In the genomic region with DNA sequence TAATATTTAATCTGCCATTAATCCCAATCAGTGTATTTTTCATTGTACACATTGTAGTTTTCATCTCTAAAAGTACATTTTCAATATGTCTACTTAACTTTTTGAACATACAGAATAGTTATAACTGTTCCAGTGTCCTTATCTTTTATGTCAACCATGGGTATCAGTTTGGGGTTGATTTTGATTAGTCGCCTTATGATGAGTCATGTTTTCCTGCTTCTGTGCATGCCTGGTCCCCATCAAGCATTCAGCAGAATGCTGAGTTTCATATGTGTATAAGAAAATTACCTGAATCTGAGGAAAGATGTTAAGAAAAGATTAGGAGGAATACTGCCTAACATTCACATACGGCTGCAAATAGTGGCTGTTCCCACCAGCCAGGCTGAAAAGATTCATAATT, we compare ENCODE assay signal across 23 cellular contexts. TPM values are rescaled to one million over a fixed set of nuclear protein-coding genes. Genes with fewer than 3 reads are reported as not detected.
A peak's percentile ranks its signal among the peaks of the same experiment; 100 is the strongest.
DNase-seq lines count a peak whose midpoint lies in the region; ATAC-seq, FAIRE-seq and TF ChIP-seq lines count a peak whose summit lies in the region.
"Had no signal": no experiment of that assay in that cellular context is flagged by ENCODE, and none has a peak within 500 bp of the region (broad histone marks: within the 10 kb centered on the region; RNA-seq: fewer than 3 reads in every experiment).

No MANE protein-coding gene starts in this region.

- TF ChIP-seq POLR2A in IMR-90 (IDR thresholded peaks at IDR 0.05; ENCODE audit: low read depth, low read length) (no peak), K562 (conservative IDR thresholded peaks at IDR 0.05) (no peak)

- peak; percentile 21 for ATAC-seq in IMR-90 (ENCODE audit: low read depth)
- no peak for ATAC-seq in K562
- ATAC-seq: GM12878; left ventricle myocardium superior; naive thymus-derived CD8-positive, alpha-beta T cell; Right ventricle myocardium inferior; WTC11 had no signal

- DNase-seq in activated T-cell treated with anti-CD3 and anti-CD28 coated beads, Interleukin-2, amount 50 U/mL, for 24 hours = no peak
- DNase-seq in activated T-cell treated with anti-CD3 and anti-CD28 coated beads for 4 hours (no peak), IMR-90 (peak; percentile 49), K562 (ENCODE audit: extremely low read depth in 1 of 4, low spot score in 3 of 4) (no peak), kidney tubule cell (ENCODE audit: low spot score) (peak; percentile 20), kidney (no peak), GDM1 (lab: John Stamatoyannopoulos, UW) (no peak), hepatocyte (ENCODE audit: low spot score) (no peak)
- DNase-seq: activated CD4-positive, alpha-beta T cell treated with anti-CD3 and anti-CD28 coated beads, Interleukin-2, amount 50 U/mL, for 1 hour; activated gamma-delta T cell; left ventricle myocardium superior; midbrain; naive thymus-derived CD8-positive, alpha-beta T cell; NCI-H2081 treated with DMSO at 0.1 percent for 48 hours; NCI-H774; occipital lobe had no signal

- BruUV-seq in IMR-90 (replicated peaks; lab: Mats Ljungman, UMichigan) = no TSS peak
- BruUV-seq in K562 (replicated peaks; lab: Mats Ljungman, UMichigan) = no TSS peak

- TF ChIP-seq RAD21 in IMR-90 (IDR thresholded peaks at IDR 0.05; ENCODE audit: low read length) = no peak
- TF ChIP-seq RAD21 in K562 (CRISPR knock-in tag; conservative IDR thresholded peaks at IDR 0.05 in 1 of 2, IDR thresholded peaks at IDR 0.05 in 1 of 2) = no peak

- H2AFZ ChIP-seq in IMR-90 (replicated peaks; ENCODE audit: low read length, poor library complexity) = no peak overlapping the region
- H2AFZ ChIP-seq in K562 (ENCODE audit: low read depth, low read length) = no peak overlapping the region
- no peak overlapping the region for H2AFZ ChIP-seq in hepatocyte

- no peak overlapping the region for H3K56ac ChIP-seq in IMR-90 (ENCODE audit: extremely low read depth, insufficient read depth, low read length)

- POLR2A ChIA-PET in IMR-90 (lab: Charles Lee; ENCODE audit: unreplicated experiment) = no interaction called here
- POLR2A ChIA-PET in K562 (lab: Yijun Ruan, JAX) = no interaction called here

- no peak overlapping the region for H3K18ac ChIP-seq in IMR-90 (ENCODE audit: low read depth, low read length)

- intact Hi-C loops in IMR-90 (cut with micrococcal nuclease) (no loop called here), K562 (cut with micrococcal nuclease) (loop anchor here (5.0 kb wide), 1 partner anchor 69 kb away; no protein-coding TSS in a partner anchor), kidney (cut with DNase I) (no loop called here)

- H3K4me3 ChIP-seq in IMR-90 (ENCODE audit: insufficient read depth, low read depth, low read length) = no peak overlapping the region
- no peak overlapping the region for H3K4me3 ChIP-seq in K562
- no peak overlapping the region for H3K4me3 ChIP-seq in kidney (ENCODE audit: low read length in 2 of 2)
- no peak overlapping the region for H3K4me3 ChIP-seq in hepatocyte
- H3K4me3 ChIP-seq: GM12878, HAP-1, skin epidermis had no signal

- no peak overlapping the region for H2BK120ac ChIP-seq in IMR-90 (ENCODE audit: low read depth, low read length)

- H4K20me1 ChIP-seq in IMR-90 (ENCODE audit: insufficient read depth, low read length) = no peaks in the 10 kb centered on the region
- no peaks in the 10 kb centered on the region for H4K20me1 ChIP-seq in K562 (replicated peaks; ENCODE audit: control insufficient read depth, insufficient read depth, low read length)
- H4K20me1 ChIP-seq in hepatocyte (ENCODE audit: insufficient read depth, poor library complexity, severe bottlenecking) = no peaks in the 10 kb centered on the region

- H3K14ac ChIP-seq in IMR-90 (replicated peaks; ENCODE audit: low read depth, low read length) = no peak overlapping the region

- H3K79me1 ChIP-seq in IMR-90 (ENCODE audit: low read depth in 1 of 2, low read length in 2 of 2) = no peaks in the 10 kb centered on the region

- H3K36me3 ChIP-seq in IMR-90 (ENCODE audit: control insufficient read depth, insufficient read depth, low read length) (no peaks in the 10 kb centered on the region), K562 (ENCODE audit: control insufficient read depth, insufficient read depth, low read length) (no peaks in the 10 kb centered on the region), kidney (ENCODE audit: control insufficient read depth in 1 of 2, insufficient read depth in 2 of 2, low read length in 2 of 2) (no peaks in the 10 kb centered on the region), hepatocyte (replicated peaks; ENCODE audit: insufficient read depth, low read depth) (no peaks in the 10 kb centered on the region)
- H3K36me3 ChIP-seq: HAP-1 had no signal

- H3K23ac ChIP-seq in IMR-90 (ENCODE audit: low read depth, low read length) = no peak overlapping the region

- no peaks in the 10 kb centered on the region for H3K27me3 Mint-ChIP-seq in activated T-cell treated with anti-CD3 and anti-CD28 coated beads, Interleukin-2, amount 50 U/mL, for 24 hours

- TF ChIP-seq EP300 in K562 (IDR thresholded peaks at IDR 0.05; ENCODE audit: low read length) = no peak

- no peak overlapping the region for H3K4me3 Mint-ChIP-seq in activated T-cell treated with anti-CD3 and anti-CD28 coated beads, Interleukin-2, amount 50 U/mL, for 24 hours
- H3K4me3 Mint-ChIP-seq: naive thymus-derived CD8-positive, alpha-beta T cell; WTC11 had no signal

- no peak overlapping the region for H3K27ac ChIP-seq in IMR-90 (ENCODE audit: insufficient read depth, low read length)
- H3K27ac ChIP-seq in K562 (ENCODE audit: extremely low read depth, low read depth, low read length) = no peak overlapping the region
- H3K27ac ChIP-seq in kidney (ENCODE audit: low read depth in 2 of 2, low read length in 2 of 2) = no peak overlapping the region
- no peak overlapping the region for H3K27ac ChIP-seq in hepatocyte
- H3K27ac ChIP-seq: skin epidermis had no signal

- H3K4me2 ChIP-seq in IMR-90 (ENCODE audit: low read depth, low read length) (no peak overlapping the region), K562 (ENCODE audit: insufficient read depth, low read length) (no peak overlapping the region), hepatocyte (no peak overlapping the region)

- no peak overlapping the region for H2BK15ac ChIP-seq in IMR-90 (ENCODE audit: low read depth, low read length)

- H4K91ac ChIP-seq in IMR-90 (ENCODE audit: insufficient read depth, low read depth, low read length) = no peak overlapping the region

- no peaks in the 10 kb centered on the region for H3K9me3 ChIP-seq in IMR-90 (ENCODE audit: control insufficient read depth, insufficient read depth, low read length)
- H3K9me3 ChIP-seq in K562 (replicated peaks; ENCODE audit: control insufficient read depth, insufficient read depth, low read depth, low read length) = no peaks in the 10 kb centered on the region
- H3K9me3 ChIP-seq in kidney (ENCODE audit: control insufficient read depth in 1 of 2, low read length in 2 of 2) = no peaks in the 10 kb centered on the region
- no peaks in the 10 kb centered on the region for H3K9me3 ChIP-seq in hepatocyte (ENCODE audit: low read depth)
- H3K9me3 ChIP-seq: HAP-1 had no signal

- H4K8ac ChIP-seq in IMR-90 (ENCODE audit: low read depth in 2 of 2, low read length in 2 of 2) = no peak overlapping the region

- H2AK9ac ChIP-seq in IMR-90 (replicated peaks; ENCODE audit: low read depth, low read length, poor library complexity) = no peak overlapping the region

- CTCF ChIA-PET in IMR-90 (lab: Yijun Ruan, JAX) = no interaction called here
- CTCF ChIA-PET in K562 (lab: Yijun Ruan, JAX; ENCODE audit: low intra/inter-chr PET ratio) = interaction anchor here (0.6 kb wide), 1 partner anchor 165 kb away, joined by 4 read pairs; no protein-coding TSS in a partner anchor

- TF ChIP-seq CTCF in IMR-90 (conservative IDR thresholded peaks at IDR 0.05; ENCODE audit: low read depth, low read length) (no peak), K562 (IDR thresholded peaks at IDR 0.05 in 2 of 3, conservative IDR thresholded peaks at IDR 0.05 in 1 of 3; ENCODE audit: insufficient read depth in 2 of 3, low read depth in 1 of 3, low read length in 3 of 3) (no peak), kidney (IDR thresholded peaks at IDR 0.05; ENCODE audit: borderline replicate concordance, extremely low read depth, insufficient read depth) (no peak), hepatocyte (IDR thresholded peaks at IDR 0.05; ENCODE audit: poor library complexity) (no peak)

- H3K79me2 ChIP-seq in K562 (ENCODE audit: control insufficient read depth, insufficient read depth, low read length) (no peaks in the 10 kb centered on the region), hepatocyte (no peaks in the 10 kb centered on the region)

- WGBS in IMR-90 (ENCODE audit: extremely low coverage in 2 of 2, insufficient read length in 1 of 2), 2 experiments = no CpG with 5 or more reads among the region's 2 CpGs
- WGBS in K562 (ENCODE audit: insufficient coverage, low coverage, missing lambda C conversion rate) = 11% methylated on average over 2 of the region's 2 CpGs
- WGBS in hepatocyte (ENCODE audit: low lambda C conversion rate, missing lambda C conversion rate) = 80% methylated on average over 2 of the region's 2 CpGs

- no peak overlapping the region for H2BK5ac ChIP-seq in IMR-90 (ENCODE audit: low read depth, low read length, poor library complexity, severe bottlenecking)

- dilution Hi-C loops in IMR-90 (cut with HindIII; ENCODE audit: low sequenced_read_pairs, unreplicated experiment) = no loop called here

- H3K4me1 ChIP-seq in IMR-90 (ENCODE audit: control insufficient read depth, insufficient read depth, low read length) = no peaks in the 10 kb centered on the region
- H3K4me1 ChIP-seq in K562 (replicated peaks in 1 of 2; ENCODE audit: control insufficient read depth in 2 of 2, insufficient read depth in 2 of 2, low read length in 2 of 2) = no peaks in the 10 kb centered on the region
- no peaks in the 10 kb centered on the region for H3K4me1 ChIP-seq in kidney (ENCODE audit: control insufficient read depth in 1 of 2, insufficient read depth in 1 of 2, low read depth in 1 of 2, low read length in 2 of 2)
- no peaks in the 10 kb centered on the region for H3K4me1 ChIP-seq in hepatocyte (ENCODE audit: insufficient read depth)
- H3K4me1 ChIP-seq: HAP-1 had no signal

- in situ Hi-C loops in IMR-90 (cut with MboI; ENCODE audit: low sequenced_read_pairs) = no loop called here
- in situ Hi-C loops in K562 (cut with MboI) = no loop called here

- no peaks in the 10 kb centered on the region for H3K9me3 Mint-ChIP-seq in activated T-cell treated with anti-CD3 and anti-CD28 coated beads, Interleukin-2, amount 50 U/mL, for 24 hours
- H3K9me3 Mint-ChIP-seq: naive thymus-derived CD8-positive, alpha-beta T cell; WTC11 had no signal

- H3K27ac Mint-ChIP-seq in activated T-cell treated with anti-CD3 and anti-CD28 coated beads, Interleukin-2, amount 50 U/mL, for 24 hours = peak overlapping the region; percentile 14
- H3K27ac Mint-ChIP-seq: naive thymus-derived CD8-positive, alpha-beta T cell; WTC11 had no signal

- peaks cover 8% of the 10 kb centered on the region for H3K4me1 Mint-ChIP-seq in activated T-cell treated with anti-CD3 and anti-CD28 coated beads, Interleukin-2, amount 50 U/mL, for 24 hours (ENCODE audit: low read depth)
- H3K4me1 Mint-ChIP-seq: naive thymus-derived CD8-positive, alpha-beta T cell; WTC11 had no signal

- H3K9ac ChIP-seq in IMR-90 (ENCODE audit: low read depth, low read length) = no peak overlapping the region
- no peak overlapping the region for H3K9ac ChIP-seq in K562 (ENCODE audit: insufficient read depth in 1 of 2, low read depth in 2 of 2, low read length in 2 of 2)
- H3K9ac ChIP-seq in kidney (ENCODE audit: low read length in 2 of 2) = no peak overlapping the region

- FAIRE-seq in K562 (lab: Jason Lieb, UNC) (no peak), kidney (lab: Jason Lieb, UNC) (no peak)
- FAIRE-seq: GM12878, urothelium cell line had no signal

- H2BK20ac ChIP-seq in IMR-90 (ENCODE audit: low read depth, low read length) = no peak overlapping the region

- no peak overlapping the region for H3K4ac ChIP-seq in IMR-90 (ENCODE audit: low read depth, low read length)

- H3K9me1 ChIP-seq in IMR-90 (ENCODE audit: insufficient read depth, low read length) (no peaks in the 10 kb centered on the region), K562 (ENCODE audit: control insufficient read depth, insufficient read depth, low read length) (no peaks in the 10 kb centered on the region)

- H3K36me3 Mint-ChIP-seq in activated T-cell treated with anti-CD3 and anti-CD28 coated beads, Interleukin-2, amount 50 U/mL, for 24 hours (ENCODE audit: low read depth) = no peaks in the 10 kb centered on the region
- H3K36me3 Mint-ChIP-seq: WTC11 had no signal

- no peak overlapping the region for H4K5ac ChIP-seq in IMR-90 (ENCODE audit: low read depth, low read length)

- H3K9me2 ChIP-seq in hepatocyte (replicated peaks; ENCODE audit: insufficient read depth) = no peaks in the 10 kb centered on the region

- no peaks in the 10 kb centered on the region for H3K27me3 ChIP-seq in IMR-90 (ENCODE audit: control insufficient read depth, insufficient read depth, low read length)
- no peaks in the 10 kb centered on the region; a peak in 1 of 5 replicates for H3K27me3 ChIP-seq in K562 (ENCODE audit: control insufficient read depth in 2 of 2, insufficient read depth in 2 of 2, low read length in 2 of 2)
- no peaks in the 10 kb centered on the region for H3K27me3 ChIP-seq in hepatocyte

- no peak overlapping the region for H2AK5ac ChIP-seq in IMR-90 (ENCODE audit: low read depth, low read length)

RNA-seq across cellular contexts. Expression of gene SPDYA, which starts 17.7 kb away (rescaled TPM):
- total RNA-seq in IMR-90 (2012; rRNA removed) (not detected in 2 replicates), K562 (2014; rRNA removed) (0.05 and 0.37 TPM in 2 replicates), K562 (2014; rRNA removed; fragmentation: Illumina TruSeq; extraction: Trizol) (0.22 and 0.44 TPM in 2 replicates), K562 (2015; rRNA removed; fragmentation: Illumina TruSeq; extraction: Trizol) (0.41 and 0.43 TPM in 2 replicates), K562 (2021) (0.16 and 0.27 TPM in 2 replicates), kidney (1.6 TPM), hepatocyte (1.2 and 1.7 TPM in 2 replicates)
- polyA plus RNA-seq in IMR-90 (2012; rRNA removed) (not detected in 2 replicates), K562 (2011; rRNA removed) (0.07 and 0.09 TPM in 2 replicates), K562 (2014; fragmentation: Illumina TruSeq; extraction: Trizol) (0.10 TPM in 1 of 2 replicates, not detected in the other), K562 (2014; fragmentation: Nextera tagmentation; extraction: Ambion mirVana) (1 to 10 TPM in 1 of 2 experiments, under 1 TPM in 1; 0.62 to 1.6 TPM), K562 (2014; rRNA removed) (0.17 TPM in 1 of 2 replicates, not detected in the other), kidney (ENCODE audit: insufficient read depth, low read depth, low replicate concordance) (not detected), hepatocyte (1.3 and 2.1 TPM in 2 replicates)
- polyA plus RNA-seq in IMR-90 (2012; cell fraction: cytosol; rRNA removed) = 0.03 TPM in 1 of 2 replicates, not detected in the other
- 0.18 TPM in 1 of 2 replicates, not detected in the other for polyA plus RNA-seq in IMR-90 (2012; cell fraction: nucleus; rRNA removed; ENCODE audit: low replicate concordance)
- total RNA-seq in K562 (2011; cell fraction: chromatin; rRNA removed; ENCODE audit: low replicate concordance) = 0.74 and 4.7 TPM in 2 replicates
- total RNA-seq in K562 (2011; cell fraction: nucleolus; rRNA removed) = not detected in 2 replicates
- 1.2 and 1.7 TPM in 2 replicates for total RNA-seq in K562 (2011; cell fraction: nucleoplasm; rRNA removed)
- polyA plus RNA-seq in K562 (2011; cell fraction: cytosol; rRNA removed) = not detected in 2 replicates
- 0.18 TPM in 1 of 2 replicates, not detected in the other for polyA plus RNA-seq in K562 (2011; cell fraction: nucleus; rRNA removed)
- polyA plus RNA-seq in K562 (2012) = 0.26 and 0.32 TPM in 2 replicates
- 0.74 and 1.0 TPM in 2 replicates for polyA minus RNA-seq in K562 (2011; rRNA and poly(A)+ RNA removed)
- polyA minus RNA-seq in K562 (2011; cell fraction: cytosol; rRNA and poly(A)+ RNA removed) = not detected in 2 replicates
- 0.54 and 1.00 TPM in 2 replicates for polyA minus RNA-seq in K562 (2011; cell fraction: nucleus; rRNA and poly(A)+ RNA removed)
- polyA plus RNA-seq: BJ; naive thymus-derived CD8-positive, alpha-beta T cell had no signal

RNA-seq across cellular contexts. Expression of gene TRMT61B, which starts 41.7 kb away (rescaled TPM):
- total RNA-seq in IMR-90 (2012; rRNA removed) (5.7 and 11.1 TPM in 2 replicates), K562 (2014; rRNA removed) (13.7 and 19.2 TPM in 2 replicates), K562 (2014; rRNA removed; fragmentation: Illumina TruSeq; extraction: Trizol) (27.1 and 28.9 TPM in 2 replicates), K562 (2015; rRNA removed; fragmentation: Illumina TruSeq; extraction: Trizol) (22.3 and 22.9 TPM in 2 replicates), K562 (2021) (17.4 and 20.0 TPM in 2 replicates), kidney (14.4 TPM), hepatocyte (11.2 and 15.2 TPM in 2 replicates)
- polyA plus RNA-seq in IMR-90 (2012; rRNA removed) (4.9 and 6.6 TPM in 2 replicates), K562 (2011; rRNA removed) (22.8 and 28.3 TPM in 2 replicates), K562 (2014; fragmentation: Illumina TruSeq; extraction: Trizol) (18.8 and 19.5 TPM in 2 replicates), K562 (2014; fragmentation: Nextera tagmentation; extraction: Ambion mirVana) (10 to 100 TPM; 16.7 to 26.8 TPM), K562 (2014; rRNA removed) (13.2 and 21.4 TPM in 2 replicates), kidney (ENCODE audit: insufficient read depth, low read depth, low replicate concordance) (18.4 TPM), hepatocyte (9.8 and 17.0 TPM in 2 replicates)
- polyA plus RNA-seq in IMR-90 (2012; cell fraction: cytosol; rRNA removed) = 3.5 and 4.1 TPM in 2 replicates
- polyA plus RNA-seq in IMR-90 (2012; cell fraction: nucleus; rRNA removed; ENCODE audit: low replicate concordance) = 5.0 and 6.1 TPM in 2 replicates
- total RNA-seq in K562 (2011; cell fraction: chromatin; rRNA removed; ENCODE audit: low replicate concordance) = 18.5 and 29.3 TPM in 2 replicates
- 13.6 and 14.7 TPM in 2 replicates for total RNA-seq in K562 (2011; cell fraction: nucleolus; rRNA removed)
- total RNA-seq in K562 (2011; cell fraction: nucleoplasm; rRNA removed) = 16.7 and 19.5 TPM in 2 replicates
- polyA plus RNA-seq in K562 (2011; cell fraction: cytosol; rRNA removed) = 6.7 and 8.6 TPM in 2 replicates
- 10.1 and 13.5 TPM in 2 replicates for polyA plus RNA-seq in K562 (2011; cell fraction: nucleus; rRNA removed)
- 16.7 and 18.3 TPM in 2 replicates for polyA plus RNA-seq in K562 (2012)
- 11.7 and 13.1 TPM in 2 replicates for polyA minus RNA-seq in K562 (2011; rRNA and poly(A)+ RNA removed)
- 5.9 and 7.9 TPM in 2 replicates for polyA minus RNA-seq in K562 (2011; cell fraction: cytosol; rRNA and poly(A)+ RNA removed)
- 10.2 and 13.2 TPM in 2 replicates for polyA minus RNA-seq in K562 (2011; cell fraction: nucleus; rRNA and poly(A)+ RNA removed)

Comparison
In these comparisons a context has a peak if more than half of its experiments do, and no peak if none do; other contexts are left out.
1. DNase-seq: peak in IMR-90 (single experiment) and kidney tubule cell (single experiment); none in activated T-cell treated with anti-CD3 and anti-CD28 coated beads, Interleukin-2, amount 50 U/mL, for 24 hours (single experiment), activated T-cell treated with anti-CD3 and anti-CD28 coated beads for 4 hours (single experiment), K562 (0 of 4), kidney (single experiment), GDM1 (single experiment) and hepatocyte (single experiment).